Comparison of ENCODE assay signal across 8 cellular contexts in genomic region chr10:63133787-63134557, GRCh38. TPM values are rescaled to one million over a fixed set of nuclear protein-coding genes. Genes with fewer than 3 reads are reported as not detected.
DNase-seq lines count a peak whose midpoint lies in the region; ATAC-seq and TF ChIP-seq lines count a peak whose summit lies in the region.

No MANE protein-coding gene starts in this region.

- intact Hi-C loops in left ventricle myocardium inferior (cut with micrococcal nuclease) = no loop called here

- peak overlapping the region; percentile 93 to 97 for H3K27ac Mint-ChIP-seq in activated naive CD4-positive, alpha-beta T cell treated with anti-CD3 and anti-CD28 coated beads, Interleukin-2, amount 50 U/mL, for 72 hours

- H3K9ac ChIP-seq in skeletal muscle satellite cell (ENCODE audit: low read depth, low read length) = peak overlapping the region; percentile 98

- H3K4me2 ChIP-seq in skeletal muscle satellite cell (ENCODE audit: low read length) = peak overlapping the region; percentile 85

- TF ChIP-seq CTCF in HFF-Myc (IDR thresholded peaks at IDR 0.05; ENCODE audit: low read depth, low read length, missing control alignments) (no peak), left ventricle myocardium inferior (IDR thresholded peaks at IDR 0.05; ENCODE audit: borderline replicate concordance) (no peak)

- peaks cover 10 to 12% of the 10 kb centered on the region in 2 donors for H3K9me3 Mint-ChIP-seq in activated naive CD4-positive, alpha-beta T cell treated with anti-CD3 and anti-CD28 coated beads, Interleukin-2, amount 50 U/mL, for 72 hours

- H3K4me3 ChIP-seq in HFF-Myc (replicated peaks; ENCODE audit: low read depth, low read length) (peak overlapping the region; percentile 97), left ventricle myocardium inferior (peak overlapping the region; percentile 99), skeletal muscle satellite cell (ENCODE audit: low read length) (peak overlapping the region; percentile 92)

- peak overlapping the region; percentile 92 for H3K27ac ChIP-seq in left ventricle myocardium inferior (replicated peaks)

- peak; percentile 16 for DNase-seq in AG08395 (ENCODE audit: low spot score)
- no peak for DNase-seq in HFF-Myc (ENCODE audit: extremely low read depth, low read depth)
- no peak for DNase-seq in activated naive CD4-positive, alpha-beta T cell treated with anti-CD3 and anti-CD28 coated beads, Interleukin-2, amount 50 U/mL, for 72 hours (ENCODE audit: low spot score in 2 of 2)
- no peak for DNase-seq in left ventricle myocardium inferior
- no peak for DNase-seq in NCI-H1105 (lab: John Stamatoyannopoulos, UW)
- no peak for DNase-seq in activated CD4-positive, alpha-beta T cell treated with anti-CD3 and anti-CD28 coated beads for 48 hours

- peaks cover 50% of the 10 kb centered on the region for H3K4me1 ChIP-seq in left ventricle myocardium inferior
- H3K4me1 ChIP-seq in skeletal muscle satellite cell (ENCODE audit: control insufficient read depth, insufficient read depth, low read length) = peaks cover 5% of the 10 kb centered on the region

- ATAC-seq in activated naive CD4-positive, alpha-beta T cell treated with anti-CD3 and anti-CD28 coated beads, Interleukin-2, amount 50 U/mL, for 72 hours = peak in 1 of 2 donors; percentile 5
- no peak for ATAC-seq in GM18511 (IDR thresholded peaks at IDR 0.05; ENCODE audit: unreplicated experiment)

- H3K9me3 ChIP-seq in left ventricle myocardium inferior (replicated peaks) (no peaks in the 10 kb centered on the region), skeletal muscle satellite cell (replicated peaks; ENCODE audit: low read length) (no peaks in the 10 kb centered on the region)

- H3K27me3 ChIP-seq in left ventricle myocardium inferior (ENCODE audit: low read depth) (no peaks in the 10 kb centered on the region), skeletal muscle satellite cell (ENCODE audit: control insufficient read depth, insufficient read depth, low read length) (no peaks in the 10 kb centered on the region)

- peaks cover 15 to 27% of the 10 kb centered on the region in 2 donors for H3K36me3 Mint-ChIP-seq in activated naive CD4-positive, alpha-beta T cell treated with anti-CD3 and anti-CD28 coated beads, Interleukin-2, amount 50 U/mL, for 72 hours

- H3K36me3 ChIP-seq in left ventricle myocardium inferior (no peaks in the 10 kb centered on the region), skeletal muscle satellite cell (ENCODE audit: insufficient read depth, low read length) (no peaks in the 10 kb centered on the region)

RNA-seq across cellular contexts. Expression of gene NRBF2, which starts 0.8 kb away (rescaled TPM):
- 10 to 100 TPM; 18.4 to 21.1 TPM for total RNA-seq in activated naive CD4-positive, alpha-beta T cell treated with anti-CD3 and anti-CD28 coated beads, Interleukin-2, amount 50 U/mL, for 72 hours
- total RNA-seq in left ventricle myocardium inferior = 8.9 TPM
- 25.1 and 28.6 TPM in 2 replicates for total RNA-seq in skeletal muscle satellite cell (2012; rRNA removed)
